ENCODE assay signal across 8 cellular contexts in genomic region chr12:118052324-118053070, GRCh38. TPM values are rescaled to one million over a fixed set of nuclear protein-coding genes. Genes with fewer than 3 reads are reported as not detected.
DNase-seq lines count a peak whose midpoint lies in the region; ATAC-seq and TF ChIP-seq lines count a peak whose summit lies in the region.

No MANE protein-coding gene starts in this region.

- peaks cover 28 to 34% of the 10 kb centered on the region in 2 donors for H3K4me1 Mint-ChIP-seq in effector memory CD8-positive, alpha-beta T cell (ENCODE audit: low read depth in 2 of 2)
- H3K4me1 Mint-ChIP-seq in mesothelial cell of epicardium, result no peaks in the 10 kb centered on the region
- peaks cover 14% of the 10 kb centered on the region for H3K4me1 Mint-ChIP-seq in type B pancreatic cell (ENCODE audit: unreplicated experiment)

- H3K9me3 Mint-ChIP-seq in effector memory CD8-positive, alpha-beta T cell, result no peaks in the 10 kb centered on the region
- H3K9me3 Mint-ChIP-seq in mesothelial cell of epicardium, result no peaks in the 10 kb centered on the region
- H3K9me3 Mint-ChIP-seq in type B pancreatic cell, result peaks cover 5% of the 10 kb centered on the region

- peak overlapping the region in 1 of 2 experiments; percentile 26; a peak in 3 of 4 replicates for H3K4me3 ChIP-seq in Panc1 (ENCODE audit: low read depth in 2 of 2, low read length in 2 of 2)

- POLR2A ChIA-PET in Panc1 (lab: Charles Lee), result no interaction called here

- H3K27me3 ChIP-seq in Panc1 (ENCODE audit: control insufficient read depth, insufficient read depth, low read length), result no peaks in the 10 kb centered on the region

- peaks cover 67% of the 10 kb centered on the region for H3K4me1 ChIP-seq in Panc1 (ENCODE audit: control insufficient read depth, insufficient read depth, low read length)

- BruUV-seq in Panc1 (replicated peaks; lab: Mats Ljungman, UMichigan), result no TSS peak

- TF ChIP-seq CTCF in Panc1 (IDR thresholded peaks at IDR 0.05), result no peak
- no peak for TF ChIP-seq CTCF in mesothelial cell of epicardium (IDR thresholded peaks at IDR 0.05; ENCODE audit: unreplicated experiment)
- TF ChIP-seq CTCF in type B pancreatic cell (conservative IDR thresholded peaks at IDR 0.05), result no peak

- peak overlapping the region; percentile 98 for H3K27ac ChIP-seq in Panc1 (ENCODE audit: low read length)

- peaks cover 10% of the 10 kb centered on the region; the same call in 1 of the 2 replicates for H3K36me3 ChIP-seq in Panc1 (ENCODE audit: control insufficient read depth, insufficient read depth, low read length)

- ATAC-seq in Panc1, result peak; percentile 94
- no peak for ATAC-seq in effector memory CD8-positive, alpha-beta T cell (replicated peaks)
- no peak for ATAC-seq in HG02759 (IDR thresholded peaks at IDR 0.05; ENCODE audit: unreplicated experiment)

- H3K36me3 Mint-ChIP-seq in effector memory CD8-positive, alpha-beta T cell (ENCODE audit: insufficient read depth), result peaks cover 46% of the 10 kb centered on the region
- peaks cover 18% of the 10 kb centered on the region for H3K36me3 Mint-ChIP-seq in mesothelial cell of epicardium
- peaks cover 24% of the 10 kb centered on the region for H3K36me3 Mint-ChIP-seq in type B pancreatic cell

- no peaks in the 10 kb centered on the region for H3K9me3 ChIP-seq in Panc1 (ENCODE audit: control insufficient read depth, insufficient read depth, low read depth, low read length)

- CTCF ChIA-PET in Panc1 (lab: Charles Lee), result no interaction called here

- DNase-seq in DMS53 (lab: John Stamatoyannopoulos, UW), result peak; percentile 87
- peak; percentile 96 for DNase-seq in Panc1 (ENCODE audit: low read depth, low spot score)
- no peak for DNase-seq in effector memory CD8-positive, alpha-beta T cell
- DNase-seq in mesothelial cell of epicardium (ENCODE audit: low spot score in 2 of 2, unreplicated experiment in 2 of 2), result no peak
- no peak for DNase-seq in type B pancreatic cell (ENCODE audit: extremely low spot score, unreplicated experiment)
- DNase-seq in NCI-H345 treated with DMSO at 0.1 percent for 48 hours (lab: John Stamatoyannopoulos, UW; ENCODE audit: unreplicated experiment), result no peak
- no peak for DNase-seq in OCI-M2 (lab: John Stamatoyannopoulos, UW; ENCODE audit: unreplicated experiment)

- peak overlapping the region; percentile 54 to 69 for H3K4me3 Mint-ChIP-seq in effector memory CD8-positive, alpha-beta T cell
- H3K4me3 Mint-ChIP-seq in mesothelial cell of epicardium (no peak overlapping the region), type B pancreatic cell (no peak overlapping the region)

- in situ Hi-C loops in Panc1 (cut with HindIII; ENCODE audit: low pct_unique_long_range_greater_than_20kb, low sequenced_read_pairs), result no loop called here

- H3K27me3 Mint-ChIP-seq in effector memory CD8-positive, alpha-beta T cell, result no peaks in the 10 kb centered on the region
- H3K27me3 Mint-ChIP-seq in mesothelial cell of epicardium (ENCODE audit: low read depth) (no peaks in the 10 kb centered on the region), type B pancreatic cell (no peaks in the 10 kb centered on the region)

- intact Hi-C loops in Panc1 (cut with micrococcal nuclease; ENCODE audit: unreplicated experiment), result no loop called here

- H3K27ac Mint-ChIP-seq in effector memory CD8-positive, alpha-beta T cell, result peak overlapping the region; percentile 88 to 95
- peak overlapping the region; percentile 14 for H3K27ac Mint-ChIP-seq in mesothelial cell of epicardium
- H3K27ac Mint-ChIP-seq in type B pancreatic cell, result peak overlapping the region; percentile 21

RNA-seq across cellular contexts. Expression of gene WSB2, which starts 8.5 kb away (rescaled TPM):
- total RNA-seq in Panc1 (2021; ENCODE audit: unreplicated experiment) (193 TPM), mesothelial cell of epicardium (31.9 to 38.2 TPM (median 37.1 TPM) in 3 replicates), type B pancreatic cell (ENCODE audit: low replicate concordance) (46.0 and 58.1 TPM in 2 replicates)
- 134 TPM for polyA plus RNA-seq in Panc1 (2012; ENCODE audit: insufficient read length)

RNA-seq across cellular contexts. Expression of gene RFC5, which starts 36.0 kb away (rescaled TPM):
- total RNA-seq in Panc1 (2021; ENCODE audit: unreplicated experiment) (25.0 TPM), mesothelial cell of epicardium (20.1 to 22.8 TPM (median 21.9 TPM) in 3 replicates), type B pancreatic cell (ENCODE audit: low replicate concordance) (24.4 and 41.9 TPM in 2 replicates)
- 18.0 TPM for polyA plus RNA-seq in Panc1 (2012; ENCODE audit: insufficient read length)

RNA-seq across cellular contexts. Expression of gene VSIG10, which starts 51.3 kb away (rescaled TPM):
- total RNA-seq in Panc1 (2021; ENCODE audit: unreplicated experiment), result 56.2 TPM
- 27.8 TPM for polyA plus RNA-seq in Panc1 (2012; ENCODE audit: insufficient read length)
- 18.4 to 23.1 TPM (median 22.0 TPM) in 3 replicates for total RNA-seq in mesothelial cell of epicardium
- 45.1 and 105 TPM in 2 replicates for total RNA-seq in type B pancreatic cell (ENCODE audit: low replicate concordance)

Comparison
In these comparisons a context has a peak if more than half of its experiments do, and no peak if none do; other contexts are left out.
1. DNase-seq: peak in DMS53 (single experiment) and Panc1 (single experiment); none in effector memory CD8-positive, alpha-beta T cell (0 of 3), mesothelial cell of epicardium (0 of 2), type B pancreatic cell (single experiment), NCI-H345 treated with DMSO at 0.1 percent for 48 hours (single experiment) and OCI-M2 (single experiment).
2. H3K27ac Mint-ChIP-seq: peak in every context shown above with its lines; median percentile 92 in effector memory CD8-positive, alpha-beta T cell; 21 in type B pancreatic cell; 14 in mesothelial cell of epicardium.
3. H3K4me3 Mint-ChIP-seq: peak in effector memory CD8-positive, alpha-beta T cell (2 of 2); none in mesothelial cell of epicardium (single experiment) and type B pancreatic cell (single experiment).